14 cellular contexts compared by ENCODE assay signal in genomic region chr11:75273331-75273988, GRCh38. TPM values are rescaled to one million over a fixed set of nuclear protein-coding genes. Genes with fewer than 3 reads are reported as not detected.
DNase-seq lines count a peak whose midpoint lies in the region; ATAC-seq and TF ChIP-seq lines count a peak whose summit lies in the region.
"Had no signal": no experiment of that assay in that cellular context is flagged by ENCODE, and none has a peak within 500 bp of the region (broad histone marks: within the 10 kb centered on the region; RNA-seq: fewer than 3 reads in every experiment).

No MANE protein-coding gene starts in this region.

- no peak for ATAC-seq in activated CD8-positive, alpha-beta T cell treated with anti-CD3 and anti-CD28 coated beads for 36 hours
- ATAC-seq in left lobe of liver (no peak), GM18867 (IDR thresholded peaks at IDR 0.05; ENCODE audit: unreplicated experiment) (no peak)
- ATAC-seq: WTC11 had no signal

- H3K36me3 Mint-ChIP-seq in activated CD8-positive, alpha-beta T cell treated with anti-CD3 and anti-CD28 coated beads for 36 hours (ENCODE audit: low read depth) = peaks cover 7% of the 10 kb centered on the region

- peak; percentile 57 for DNase-seq in cardiac septum (ENCODE audit: low spot score)
- DNase-seq in right atrium auricular region (ENCODE audit: low spot score) = no peak
- no peak for DNase-seq in activated CD8-positive, alpha-beta T cell treated with anti-CD3 and anti-CD28 coated beads for 36 hours
- peak; percentile 29 for DNase-seq in left lobe of liver (ENCODE audit: low spot score)
- peak; percentile 2 to 40 for DNase-seq in tibial artery
- no peak for DNase-seq in T-helper 9 cell
- no peak for DNase-seq in DMS 273 (lab: John Stamatoyannopoulos, UW; ENCODE audit: unreplicated experiment)
- DNase-seq: amygdala, IMR-90, NCI-H748 treated with DMSO at 0.1 percent for 48 hours, SW 1271 had no signal

- H3K27me3 ChIP-seq in right atrium auricular region = no peaks in the 10 kb centered on the region
- no peaks in the 10 kb centered on the region for H3K27me3 ChIP-seq in tibial artery

- no peaks in the 10 kb centered on the region for H3K27me3 Mint-ChIP-seq in activated CD8-positive, alpha-beta T cell treated with anti-CD3 and anti-CD28 coated beads for 36 hours

- H3K27ac ChIP-seq in right atrium auricular region (no peak overlapping the region), tibial artery (no peak overlapping the region)
- H3K27ac ChIP-seq: parathyroid adenoma had no signal

- CTCF ChIA-PET in activated CD8-positive, alpha-beta T cell treated with anti-CD3 and anti-CD28 coated beads for 36 hours (lab: Charles Lee) = interaction anchor here (1.5 to 13.4 kb wide), 6 partner anchors 16 to 131 kb away, joined by 4 to 442 read pairs (median 12); partner anchors contain the start of gene TPBGL

- POLR2A ChIA-PET in activated CD8-positive, alpha-beta T cell treated with anti-CD3 and anti-CD28 coated beads for 36 hours (lab: Charles Lee) = interaction anchor here (0.9 to 1.1 kb wide), 2 partner anchors 9 to 13 kb away, joined by 3 read pairs; no protein-coding TSS in a partner anchor

- peaks cover 36% of the 10 kb centered on the region for H3K36me3 ChIP-seq in right atrium auricular region
- H3K36me3 ChIP-seq in tibial artery = peaks cover 0 to 47% (median 43%) of the 10 kb centered on the region in 3 donors

- intact Hi-C loops in cardiac septum (cut with DNase I) (no loop called here), tibial artery (cut with DNase I; ENCODE audit: low total_unique reads) (no loop called here)
- intact Hi-C loops in activated CD8-positive, alpha-beta T cell treated with anti-CD3 and anti-CD28 coated beads for 36 hours (cut with micrococcal nuclease) = loop anchor here (10.0 kb wide), 1 partner anchor 261 kb away; no protein-coding TSS in a partner anchor

- peak overlapping the region; percentile 69 for H3K27ac Mint-ChIP-seq in activated CD8-positive, alpha-beta T cell treated with anti-CD3 and anti-CD28 coated beads for 36 hours
- H3K27ac Mint-ChIP-seq: WTC11 had no signal

- no peak for TF ChIP-seq CTCF in right atrium auricular region (IDR thresholded peaks at IDR 0.05)
- no peak for TF ChIP-seq CTCF in activated CD8-positive, alpha-beta T cell treated with anti-CD3 and anti-CD28 coated beads for 36 hours (IDR thresholded peaks at IDR 0.05)
- no peak for TF ChIP-seq CTCF in tibial artery (IDR thresholded peaks at IDR 0.05)

- H3K4me1 ChIP-seq in right atrium auricular region (no peaks in the 10 kb centered on the region), tibial artery (no peaks in the 10 kb centered on the region)
- H3K4me1 ChIP-seq: parathyroid adenoma had no signal

- H3K4me3 Mint-ChIP-seq in activated CD8-positive, alpha-beta T cell treated with anti-CD3 and anti-CD28 coated beads for 36 hours = no peak overlapping the region
- H3K4me3 Mint-ChIP-seq: WTC11 had no signal

- peaks cover 46% of the 10 kb centered on the region for H3K4me1 Mint-ChIP-seq in activated CD8-positive, alpha-beta T cell treated with anti-CD3 and anti-CD28 coated beads for 36 hours (ENCODE audit: low read depth)

- H3K9me3 Mint-ChIP-seq in activated CD8-positive, alpha-beta T cell treated with anti-CD3 and anti-CD28 coated beads for 36 hours = no peaks in the 10 kb centered on the region
- H3K9me3 Mint-ChIP-seq: WTC11 had no signal

- H3K4me3 ChIP-seq in right atrium auricular region = no peak overlapping the region
- no peak overlapping the region for H3K4me3 ChIP-seq in tibial artery

- H3K9me3 ChIP-seq in right atrium auricular region = no peaks in the 10 kb centered on the region
- H3K9me3 ChIP-seq in tibial artery = no peaks in the 10 kb centered on the region

RNA-seq across cellular contexts. Expression of gene TPBGL, which starts 32.9 kb away (rescaled TPM):
- 0.08 TPM for total RNA-seq in cardiac septum
- under 1 TPM; 0.12 to 0.15 TPM for total RNA-seq in right atrium auricular region
- total RNA-seq in activated CD8-positive, alpha-beta T cell treated with anti-CD3 and anti-CD28 coated beads for 36 hours = under 1 TPM; 0.18 to 0.20 TPM
- total RNA-seq in left lobe of liver = not detected
- total RNA-seq: IMR-90 had no signal

Comparison
In these comparisons a context has a peak if more than half of its experiments do, and no peak if none do; other contexts are left out.
1. DNase-seq: peak in cardiac septum (single experiment), left lobe of liver (single experiment) and tibial artery (2 of 2); none in right atrium auricular region (single experiment), activated CD8-positive, alpha-beta T cell treated with anti-CD3 and anti-CD28 coated beads for 36 hours (single experiment), T-helper 9 cell (single experiment) and DMS 273 (single experiment).